In genomic region chr19:35533822-35534521, GRCh38 we compare ENCODE assay signal across 8 cellular contexts.
DNase-seq lines count a peak whose midpoint lies in the region; ATAC-seq and FAIRE-seq lines count a peak whose summit lies in the region.

No MANE protein-coding gene starts in this region.

- no peaks in the 10 kb centered on the region for H3K9me3 Mint-ChIP-seq in T-helper 1 cell treated with Interleukin-12 subunit alpha and Interleukin-12 subunit beta and Interleukin-4 antibody, amounts not matched to agents 30 μg/mL and 1 μg/mL, for 36 hours

- H3K4me1 Mint-ChIP-seq in T-helper 1 cell treated with Interleukin-12 subunit alpha and Interleukin-12 subunit beta and Interleukin-4 antibody, amounts not matched to agents 30 μg/mL and 1 μg/mL, for 36 hours (ENCODE audit: low read depth), result peaks cover 8% of the 10 kb centered on the region

- no peak for ATAC-seq in GM19023 (IDR thresholded peaks at IDR 0.05; ENCODE audit: unreplicated experiment)
- ATAC-seq in GM19452 (IDR thresholded peaks at IDR 0.05; ENCODE audit: unreplicated experiment), result no peak
- no peak for ATAC-seq in GM21576 (IDR thresholded peaks at IDR 0.05; ENCODE audit: unreplicated experiment)

- no peaks in the 10 kb centered on the region for H3K36me3 Mint-ChIP-seq in T-helper 1 cell treated with Interleukin-12 subunit alpha and Interleukin-12 subunit beta and Interleukin-4 antibody, amounts not matched to agents 30 μg/mL and 1 μg/mL, for 36 hours (ENCODE audit: low read depth)

- H3K36me3 ChIP-seq in effector memory CD4-positive, alpha-beta T cell (ENCODE audit: control insufficient read depth, insufficient read depth, low read length), result no peaks in the 10 kb centered on the region

- H3K4me1 ChIP-seq in effector memory CD4-positive, alpha-beta T cell (ENCODE audit: control insufficient read depth, insufficient read depth, low read length, poor library complexity, severe bottlenecking), result peaks cover 9% of the 10 kb centered on the region

- peak overlapping the region; percentile 65 for H3K4me3 Mint-ChIP-seq in T-helper 1 cell treated with Interleukin-12 subunit alpha and Interleukin-12 subunit beta and Interleukin-4 antibody, amounts not matched to agents 30 μg/mL and 1 μg/mL, for 36 hours

- H3K9me3 ChIP-seq in effector memory CD4-positive, alpha-beta T cell (ENCODE audit: control insufficient read depth, low read length), result no peaks in the 10 kb centered on the region

- H3K4me3 ChIP-seq in effector memory CD4-positive, alpha-beta T cell (ENCODE audit: insufficient read depth, low read depth, low read length, poor library complexity, severe bottlenecking), result peak overlapping the region; percentile 29
- peak overlapping the region; percentile 12 for H3K4me3 ChIP-seq in skeletal muscle cell (ENCODE audit: low read depth, low read length)

- DNase-seq in GM18507 (ENCODE audit: extremely low spot score, insufficient read length, low read depth) (no peak), skeletal muscle cell (ENCODE audit: low read depth) (no peak), NCI-H1436 treated with DMSO at 0.1 percent for 48 hours (lab: John Stamatoyannopoulos, UW) (no peak)
- no peak for DNase-seq in effector memory CD4-positive, alpha-beta T cell

- no peak overlapping the region for H3K27ac Mint-ChIP-seq in T-helper 1 cell treated with Interleukin-12 subunit alpha and Interleukin-12 subunit beta and Interleukin-4 antibody, amounts not matched to agents 30 μg/mL and 1 μg/mL, for 36 hours

- H3K27me3 Mint-ChIP-seq in T-helper 1 cell treated with Interleukin-12 subunit alpha and Interleukin-12 subunit beta and Interleukin-4 antibody, amounts not matched to agents 30 μg/mL and 1 μg/mL, for 36 hours (ENCODE audit: low read depth), result peaks cover 26% of the 10 kb centered on the region

- peaks cover 6% of the 10 kb centered on the region for H3K27me3 ChIP-seq in effector memory CD4-positive, alpha-beta T cell (replicated peaks; ENCODE audit: control insufficient read depth, insufficient read depth, low read length, poor library complexity, severe bottlenecking)

- no peak overlapping the region for H3K27ac ChIP-seq in effector memory CD4-positive, alpha-beta T cell (ENCODE audit: insufficient read depth, low read length, poor library complexity, severe bottlenecking)

- FAIRE-seq in GM18507 (lab: Jason Lieb, UNC), result peak; percentile 47
